In genomic region chr2:130341562-130342019, GRCh38 we compare ENCODE assay signal across 8 cellular contexts. TPM values are rescaled to one million over a fixed set of nuclear protein-coding genes. Genes with fewer than 3 reads are reported as not detected.
A peak's percentile ranks its signal among the peaks of the same experiment; 100 is the strongest.
DNase-seq lines count a peak whose midpoint lies in the region; ATAC-seq and TF ChIP-seq lines count a peak whose summit lies in the region.

No MANE protein-coding gene starts in this region.

- no peak overlapping the region for H3K9ac ChIP-seq in endodermal cell (ENCODE audit: extremely low read depth, low read length, poor library complexity, severe bottlenecking)

- H3K36me3 Mint-ChIP-seq in endodermal cell (ENCODE audit: low read depth) (peaks cover 44% of the 10 kb centered on the region), neural crest cell (ENCODE audit: low read depth) (peaks cover 16% of the 10 kb centered on the region)

- no peak overlapping the region for H3K27ac ChIP-seq in endodermal cell (ENCODE audit: low read depth, low read length)

- TF ChIP-seq CTCF in GM12875 (IDR thresholded peaks at IDR 0.05; ENCODE audit: borderline replicate concordance, insufficient read depth, low read depth, low read length): no peak
- no peak for TF ChIP-seq CTCF in endodermal cell (conservative IDR thresholded peaks at IDR 0.05)
- TF ChIP-seq CTCF in neural crest cell (conservative IDR thresholded peaks at IDR 0.05): no peak
- TF ChIP-seq CTCF in GM10266 (IDR thresholded peaks at IDR 0.05; ENCODE audit: control insufficient read depth, insufficient read depth, low read depth, missing control alignments): no peak

- peak overlapping the region; percentile 74 for H3K4me3 ChIP-seq in GM12875 (ENCODE audit: low read depth, low read length)
- H3K4me3 ChIP-seq in endodermal cell (ENCODE audit: low read length): peak overlapping the region; percentile 94

- H3K9me3 Mint-ChIP-seq in endodermal cell (no peaks in the 10 kb centered on the region), neural crest cell (peaks cover 5% of the 10 kb centered on the region)

- no peaks in the 10 kb centered on the region for H3K27me3 Mint-ChIP-seq in endodermal cell (ENCODE audit: insufficient read depth)
- H3K27me3 Mint-ChIP-seq in neural crest cell (ENCODE audit: low read depth): peaks cover 8% of the 10 kb centered on the region

- H3K27ac Mint-ChIP-seq in endodermal cell (peak overlapping the region; percentile 93), neural crest cell (ENCODE audit: unreplicated experiment) (peak overlapping the region; percentile 99)

- H3K27me3 ChIP-seq in endodermal cell (ENCODE audit: control insufficient read depth, insufficient read depth, low read length, poor library complexity, severe bottlenecking): no peaks in the 10 kb centered on the region

- H3K4me1 Mint-ChIP-seq in endodermal cell (peaks cover 14% of the 10 kb centered on the region), neural crest cell (peaks cover 28% of the 10 kb centered on the region)

- no peaks in the 10 kb centered on the region for H3K4me1 ChIP-seq in endodermal cell (ENCODE audit: control insufficient read depth, insufficient read depth, low read length)

- peak; percentile 0 for ATAC-seq in HG02588 (IDR thresholded peaks at IDR 0.05; ENCODE audit: unreplicated experiment)

- H3K36me3 ChIP-seq in endodermal cell (ENCODE audit: control insufficient read depth, insufficient read depth, low read length): peaks cover 23% of the 10 kb centered on the region

- peak overlapping the region; percentile 94 for H3K4me3 Mint-ChIP-seq in endodermal cell
- H3K4me3 Mint-ChIP-seq in neural crest cell: peak overlapping the region; percentile 98

- 1% methylated on average over 10 to 24 of the region's 24 CpGs for WGBS in endodermal cell (ENCODE audit: insufficient coverage in 1 of 2, insufficient read length in 1 of 2), 2 experiments

- no peaks in the 10 kb centered on the region for H3K9me3 ChIP-seq in endodermal cell (ENCODE audit: control insufficient read depth, low read length)

- DNase-seq in RPMI8226 (peak; percentile 53), endodermal cell (no peak), neural crest cell (ENCODE audit: low read depth, low spot score) (no peak), NCI-H1092 treated with DMSO at 0.1 percent for 48 hours (lab: John Stamatoyannopoulos, UW) (no peak), NCI-H226 (no peak), GM10266 (ENCODE audit: extremely low spot score) (no peak)

RNA-seq across cellular contexts. Expression of gene IMP4, which starts 1.1 kb away (rescaled TPM):
- total RNA-seq in endodermal cell (10 to 100 TPM; 47.1 to 55.1 TPM), neural crest cell (62.1 and 69.1 TPM in 2 replicates)
- 38.5 TPM for polyA plus RNA-seq in endodermal cell (2013, experiment 1 of 2)
- 36.8 TPM for polyA plus RNA-seq in endodermal cell (2013, experiment 2 of 2)

RNA-seq across cellular contexts. Expression of gene PTPN18, which starts 14.3 kb away (rescaled TPM):
- 10 to 100 TPM; 16.4 to 19.6 TPM for total RNA-seq in endodermal cell
- polyA plus RNA-seq in endodermal cell (2013, experiment 1 of 2): 15.1 TPM
- 13.8 TPM for polyA plus RNA-seq in endodermal cell (2013, experiment 2 of 2)
- 30.4 and 31.3 TPM in 2 replicates for total RNA-seq in neural crest cell
